In genomic region chr4:133347409-133347808, GRCh38 we compare ENCODE assay signal across 17 cellular contexts.
"Had no signal": no experiment of that assay in that cellular context is flagged by ENCODE, and none has a peak within 500 bp of the region (broad histone marks: within the 10 kb centered on the region; RNA-seq: fewer than 3 reads in every experiment).

No MANE protein-coding gene starts in this region.

- DNase-seq: dermis blood vessel endothelial cell; erythroblast; foreskin keratinocyte; immature natural killer cell; kidney; left cardiac atrium; left ventricle myocardium inferior; lower lobe of right lung; occipital lobe; pancreas; right lobe of liver; stimulated activated CD4-positive, alpha-beta T cell treated with anti-CD3 and anti-CD28 coated beads, Interleukin-4, amount 100 ng/mL, for 1 hour; stimulated activated CD8-positive, alpha-beta memory T cell treated with anti-CD3 and anti-CD28 coated beads, Interleukin-4, amount 100 ng/mL, for 48 hours; tibial artery; upper lobe of left lung; uterus had no signal

- H3K4me1 ChIP-seq: foreskin keratinocyte, left ventricle myocardium inferior, lower lobe of right lung, pancreas, prostate gland, right lobe of liver, tibial artery, upper lobe of left lung, uterus had no signal

- H3K9me3 ChIP-seq: pancreas, prostate gland, right lobe of liver, upper lobe of left lung had no signal

- H3K4me3 ChIP-seq: left ventricle myocardium inferior, lower lobe of right lung, pancreas, prostate gland, right lobe of liver, tibial artery, upper lobe of left lung, uterus had no signal

- H3K27ac ChIP-seq: foreskin keratinocyte, left ventricle myocardium inferior, lower lobe of right lung, pancreas, prostate gland, right lobe of liver, tibial artery, upper lobe of left lung, uterus had no signal

- H3K27me3 ChIP-seq: foreskin keratinocyte, pancreas, right lobe of liver, tibial artery, upper lobe of left lung, uterus had no signal

- H3K36me3 ChIP-seq: left ventricle myocardium inferior, lower lobe of right lung, pancreas, prostate gland, right lobe of liver, tibial artery, upper lobe of left lung, uterus had no signal
